In genomic region chr6:81997091-81997926, GRCh38 we compare ENCODE assay signal across 9 cellular contexts.
DNase-seq lines count a peak whose midpoint lies in the region; ATAC-seq and TF ChIP-seq lines count a peak whose summit lies in the region.
"Had no signal": no experiment of that assay in that cellular context is flagged by ENCODE, and none has a peak within 500 bp of the region (broad histone marks: within the 10 kb centered on the region; RNA-seq: fewer than 3 reads in every experiment).

No MANE protein-coding gene starts in this region.

- ATAC-seq in GM21528 (IDR thresholded peaks at IDR 0.05; ENCODE audit: low FRiP score, unreplicated experiment): peak; percentile 62
- ATAC-seq: Panc1 had no signal

- no peak overlapping the region for H3K4me3 ChIP-seq in fibroblast of pulmonary artery (replicated peaks; ENCODE audit: low read depth, low read length)
- H3K4me3 ChIP-seq in thyroid gland (replicated peaks in 1 of 3): no peak overlapping the region

- no peaks in the 10 kb centered on the region for H3K27me3 Mint-ChIP-seq in CD14-positive monocyte (ENCODE audit: low read depth in 3 of 3)

- no peaks in the 10 kb centered on the region for H3K27me3 ChIP-seq in thyroid gland

- intact Hi-C loops in CD14-positive monocyte (cut with micrococcal nuclease) (no loop called here), thyroid gland (cut with DNase I) (no loop called here)

- no peak for DNase-seq in CD14-positive monocyte (ENCODE audit: low spot score)
- peak; percentile 81 for DNase-seq in NCI-H226
- peak; percentile 82 for DNase-seq in fibroblast of pulmonary artery (ENCODE audit: low read depth)
- DNase-seq in NCI-H1436 treated with DMSO at 0.1 percent for 48 hours (lab: John Stamatoyannopoulos, UW): no peak
- no peak for DNase-seq in activated CD4-positive, alpha-beta T cell treated with anti-CD3 and anti-CD28 coated beads, Interleukin-2, amount 50 U/mL, for 48 hours
- DNase-seq in NCI-H1092 treated with DMSO at 0.1 percent for 48 hours (lab: John Stamatoyannopoulos, UW): no peak
- DNase-seq in thyroid gland: no peak

- H3K36me3 ChIP-seq in thyroid gland: no peaks in the 10 kb centered on the region

- H3K27ac Mint-ChIP-seq in CD14-positive monocyte: peak overlapping the region in 6 of 7 donors; percentile 32 to 79 (median 73)

- H3K4me1 ChIP-seq in thyroid gland: peaks cover 7 to 12% of the 10 kb centered on the region in 2 donors

- peaks cover 14% of the 10 kb centered on the region for H3K4me1 Mint-ChIP-seq in CD14-positive monocyte

- no peaks in the 10 kb centered on the region for H3K36me3 Mint-ChIP-seq in CD14-positive monocyte

- H3K4me3 Mint-ChIP-seq in CD14-positive monocyte: no peak overlapping the region

- H3K27ac ChIP-seq in thyroid gland: no peak overlapping the region

- 71 to 85% methylated on average over 4 of the region's 4 CpGs for WGBS in thyroid gland, 2 donors

- H3K9me3 ChIP-seq in thyroid gland: no peaks in the 10 kb centered on the region

- TF ChIP-seq CTCF in CD14-positive monocyte (IDR thresholded peaks at IDR 0.05) (no peak), fibroblast of pulmonary artery (IDR thresholded peaks at IDR 0.05; ENCODE audit: low read length, missing control alignments) (no peak), thyroid gland (IDR thresholded peaks at IDR 0.05) (no peak)

- no peak for TF ChIP-seq POLR2A in thyroid gland (IDR thresholded peaks at IDR 0.05)

- H3K9me3 Mint-ChIP-seq in CD14-positive monocyte: no peaks in the 10 kb centered on the region

Comparison
In these comparisons a context has a peak if more than half of its experiments do, and no peak if none do; other contexts are left out.
1. DNase-seq: peak in NCI-H226 (single experiment) and fibroblast of pulmonary artery (single experiment); none in CD14-positive monocyte (single experiment), NCI-H1436 treated with DMSO at 0.1 percent for 48 hours (single experiment), activated CD4-positive, alpha-beta T cell treated with anti-CD3 and anti-CD28 coated beads, Interleukin-2, amount 50 U/mL, for 48 hours (0 of 2), NCI-H1092 treated with DMSO at 0.1 percent for 48 hours (single experiment) and thyroid gland (0 of 2).